ENCODE assay signal across 10 cellular contexts in genomic region chr4:40577588-40578253, GRCh38. TPM values are rescaled to one million over a fixed set of nuclear protein-coding genes. Genes with fewer than 3 reads are reported as not detected.
DNase-seq lines count a peak whose midpoint lies in the region; ATAC-seq and TF ChIP-seq lines count a peak whose summit lies in the region.
"Had no signal": no experiment of that assay in that cellular context is flagged by ENCODE, and none has a peak within 500 bp of the region (broad histone marks: within the 10 kb centered on the region; RNA-seq: fewer than 3 reads in every experiment).

No MANE protein-coding gene starts in this region.

- DNase-seq in CD14-positive monocyte (ENCODE audit: low spot score), result peak; percentile 44
- no peak for DNase-seq in PC-9
- no peak for DNase-seq in epithelial cell of prostate (ENCODE audit: low read depth, low spot score)
- no peak for DNase-seq in osteoblast (ENCODE audit: insufficient read length, low spot score, missing footprints)
- DNase-seq in effector memory CD8-positive, alpha-beta T cell, result no peak
- no peak for DNase-seq in GM19240 (ENCODE audit: insufficient read length, low spot score)
- DNase-seq in activated CD4-positive, alpha-beta T cell treated with anti-CD3 and anti-CD28 coated beads for 1 hour, result no peak
- DNase-seq: activated CD4-positive, alpha-beta memory T cell treated with anti-CD3 and anti-CD28 coated beads, Interleukin-2, amount 10 ng/mL, durations not matched to agents 7 days and 5 days had no signal

- H3K27me3 Mint-ChIP-seq in CD14-positive monocyte (ENCODE audit: low read depth in 3 of 3), result peaks cover 0 to 2% (median 0%) of the 10 kb centered on the region in 3 donors
- H3K27me3 Mint-ChIP-seq in effector memory CD8-positive, alpha-beta T cell, result peaks cover 14 to 21% of the 10 kb centered on the region in 2 donors

- H3K4me1 ChIP-seq in PC-9 (replicated peaks; ENCODE audit: insufficient read depth), result peaks cover 49% of the 10 kb centered on the region
- peaks cover 25% of the 10 kb centered on the region for H3K4me1 ChIP-seq in osteoblast (ENCODE audit: insufficient read depth, low read length)

- peaks cover 0 to under 1% (median 0%) of the 10 kb centered on the region in 7 donors for H3K9me3 Mint-ChIP-seq in CD14-positive monocyte
- no peaks in the 10 kb centered on the region for H3K9me3 Mint-ChIP-seq in effector memory CD8-positive, alpha-beta T cell
- H3K9me3 Mint-ChIP-seq: activated CD4-positive, alpha-beta memory T cell treated with anti-CD3 and anti-CD28 coated beads, Interleukin-2, amount 10 ng/mL, durations not matched to agents 7 days and 5 days; stimulated activated naive CD8-positive, alpha-beta T cell treated with anti-CD3 and anti-CD28 coated beads, Interleukin-15, Interleukin-2, amounts not matched to agents 100 ng/mL and 50 ng/mL, for 24 hours had no signal

- peaks cover 80% of the 10 kb centered on the region for H3F3A ChIP-seq in PC-9 (ENCODE audit: insufficient read depth, low read depth)

- TF ChIP-seq CTCF in CD14-positive monocyte (IDR thresholded peaks at IDR 0.05) (no peak), PC-9 (conservative IDR thresholded peaks at IDR 0.05) (no peak), osteoblast (IDR thresholded peaks at IDR 0.05; ENCODE audit: extremely low read depth, low read depth, low read length) (no peak)

- intact Hi-C loops in CD14-positive monocyte (cut with micrococcal nuclease) (loop anchor here (2.0 to 10.0 kb wide), 3 partner anchors 15 to 47 kb away; partner anchors contain the start of gene RBM47 (in 1 of the 2)), PC-9 (cut with micrococcal nuclease; ENCODE audit: unreplicated experiment) (loop anchor here (2.0 to 10.0 kb wide), 3 partner anchors 43 to 523 kb away; partner anchors contain the start of gene N4BP2)

- CTCF ChIA-PET in PC-9 (lab: Charles Lee), result interaction anchor here (0.6 to 1.0 kb wide), 3 partner anchors 84 to 260 kb away, joined by 3 read pairs; no protein-coding TSS in a partner anchor

- peak overlapping the region; percentile 55 for H3K4me2 ChIP-seq in PC-9
- H3K4me2 ChIP-seq in osteoblast (ENCODE audit: insufficient read depth, low read length), result peak overlapping the region; percentile 63

- no peak overlapping the region for H2AFZ ChIP-seq in PC-9
- H2AFZ ChIP-seq in osteoblast (ENCODE audit: low read length), result peak overlapping the region; percentile 10

- H3K27ac Mint-ChIP-seq in CD14-positive monocyte, result peak overlapping the region; percentile 93 to 100 (median 99)
- H3K27ac Mint-ChIP-seq in effector memory CD8-positive, alpha-beta T cell, result no peak overlapping the region
- H3K27ac Mint-ChIP-seq: activated CD4-positive, alpha-beta memory T cell treated with anti-CD3 and anti-CD28 coated beads, Interleukin-2, amount 10 ng/mL, durations not matched to agents 7 days and 5 days had no signal

- peaks cover 75% of the 10 kb centered on the region for H3K4me1 Mint-ChIP-seq in CD14-positive monocyte
- peaks cover 1 to 5% of the 10 kb centered on the region in 2 donors for H3K4me1 Mint-ChIP-seq in effector memory CD8-positive, alpha-beta T cell (ENCODE audit: low read depth in 2 of 2)

- peak overlapping the region in 1 of 2 donors; percentile 23 for H3K4me3 Mint-ChIP-seq in CD14-positive monocyte
- no peak overlapping the region for H3K4me3 Mint-ChIP-seq in effector memory CD8-positive, alpha-beta T cell
- H3K4me3 Mint-ChIP-seq: activated CD4-positive, alpha-beta memory T cell treated with anti-CD3 and anti-CD28 coated beads, Interleukin-2, amount 10 ng/mL, durations not matched to agents 7 days and 5 days; stimulated activated naive CD8-positive, alpha-beta T cell treated with anti-CD3 and anti-CD28 coated beads, Interleukin-15, Interleukin-2, amounts not matched to agents 100 ng/mL and 50 ng/mL, for 24 hours had no signal

- BruUV-seq in PC-9 (replicated peaks; lab: Mats Ljungman, UMichigan), result TSS peak; percentile 84

- POLR2A ChIA-PET in PC-9 (lab: Charles Lee; ENCODE audit: unreplicated experiment), result interaction anchor here (0.5 to 1.2 kb wide), 7 partner anchors 12 to 939 kb away, joined by 3 to 29 read pairs (median 7); partner anchors contain the start of gene SMIM14

- H4K20me1 ChIP-seq in PC-9 (ENCODE audit: insufficient read depth), result no peaks in the 10 kb centered on the region; the same call in 1 of the 2 replicates
- no peaks in the 10 kb centered on the region for H4K20me1 ChIP-seq in osteoblast (ENCODE audit: insufficient read depth, low read length)

- H3K27ac ChIP-seq in PC-9 (peak overlapping the region; percentile 81), epithelial cell of prostate (peak overlapping the region; percentile 96), osteoblast (ENCODE audit: low read depth, low read length) (peak overlapping the region; percentile 73)

- H3K36me3 ChIP-seq in PC-9 (ENCODE audit: low read depth) (peaks cover 12% of the 10 kb centered on the region), osteoblast (ENCODE audit: insufficient read depth, low read length) (no peaks in the 10 kb centered on the region)

- ATAC-seq in effector memory CD8-positive, alpha-beta T cell (replicated peaks), result no peak
- ATAC-seq in HG02884 (IDR thresholded peaks at IDR 0.05; ENCODE audit: unreplicated experiment), result no peak

- H3K79me2 ChIP-seq in PC-9 (ENCODE audit: low read depth), result peaks cover 88% of the 10 kb centered on the region
- no peaks in the 10 kb centered on the region for H3K79me2 ChIP-seq in osteoblast (ENCODE audit: insufficient read depth, low read length)

- H3K27me3 ChIP-seq in PC-9 (ENCODE audit: insufficient read depth, low read depth), result no peaks in the 10 kb centered on the region
- H3K27me3 ChIP-seq in osteoblast (ENCODE audit: insufficient read depth, low read length), result no peaks in the 10 kb centered on the region

- no peaks in the 10 kb centered on the region for H3K9me2 ChIP-seq in PC-9 (ENCODE audit: insufficient read depth)

- H3K36me3 Mint-ChIP-seq in CD14-positive monocyte, result peaks cover 29 to 51% of the 10 kb centered on the region in 2 donors
- no peaks in the 10 kb centered on the region for H3K36me3 Mint-ChIP-seq in effector memory CD8-positive, alpha-beta T cell (ENCODE audit: insufficient read depth)

- H3K9me3 ChIP-seq in PC-9 (ENCODE audit: insufficient read depth, low read depth) (no peaks in the 10 kb centered on the region), osteoblast (ENCODE audit: low read depth, low read length) (no peaks in the 10 kb centered on the region)

- peak overlapping the region; percentile 28; the same call in 1 of the 2 replicates for H3K4me3 ChIP-seq in PC-9
- no peak overlapping the region for H3K4me3 ChIP-seq in osteoblast (ENCODE audit: insufficient read depth, low read length)

RNA-seq across cellular contexts. Expression of gene RBM47, which starts 51.9 kb away (rescaled TPM):
- 10 to 100 TPM; 79.5 to 92.8 TPM for polyA plus RNA-seq in CD14-positive monocyte
- 78.0 and 79.0 TPM in 2 replicates for total RNA-seq in PC-9 (2021)
- 1.8 and 2.2 TPM in 2 replicates for total RNA-seq in osteoblast

Comparison
In these comparisons a context has a peak if more than half of its experiments do, and no peak if none do; other contexts are left out.
1. H3K27ac Mint-ChIP-seq: peak in CD14-positive monocyte (7 of 7); none in effector memory CD8-positive, alpha-beta T cell (0 of 2).
2. RNA of gene RBM47, which starts 51.9 kb away (total RNA-seq): 78.0 to 79.0 TPM in PC-9; 1.8 to 2.2 TPM in osteoblast; every median in the first group is over 10 times any median in the second.
3. Peak in every context shown above with its lines, with median percentiles within 50 percentile points of each other: H3K27ac ChIP-seq.